In the genomic region with DNA sequence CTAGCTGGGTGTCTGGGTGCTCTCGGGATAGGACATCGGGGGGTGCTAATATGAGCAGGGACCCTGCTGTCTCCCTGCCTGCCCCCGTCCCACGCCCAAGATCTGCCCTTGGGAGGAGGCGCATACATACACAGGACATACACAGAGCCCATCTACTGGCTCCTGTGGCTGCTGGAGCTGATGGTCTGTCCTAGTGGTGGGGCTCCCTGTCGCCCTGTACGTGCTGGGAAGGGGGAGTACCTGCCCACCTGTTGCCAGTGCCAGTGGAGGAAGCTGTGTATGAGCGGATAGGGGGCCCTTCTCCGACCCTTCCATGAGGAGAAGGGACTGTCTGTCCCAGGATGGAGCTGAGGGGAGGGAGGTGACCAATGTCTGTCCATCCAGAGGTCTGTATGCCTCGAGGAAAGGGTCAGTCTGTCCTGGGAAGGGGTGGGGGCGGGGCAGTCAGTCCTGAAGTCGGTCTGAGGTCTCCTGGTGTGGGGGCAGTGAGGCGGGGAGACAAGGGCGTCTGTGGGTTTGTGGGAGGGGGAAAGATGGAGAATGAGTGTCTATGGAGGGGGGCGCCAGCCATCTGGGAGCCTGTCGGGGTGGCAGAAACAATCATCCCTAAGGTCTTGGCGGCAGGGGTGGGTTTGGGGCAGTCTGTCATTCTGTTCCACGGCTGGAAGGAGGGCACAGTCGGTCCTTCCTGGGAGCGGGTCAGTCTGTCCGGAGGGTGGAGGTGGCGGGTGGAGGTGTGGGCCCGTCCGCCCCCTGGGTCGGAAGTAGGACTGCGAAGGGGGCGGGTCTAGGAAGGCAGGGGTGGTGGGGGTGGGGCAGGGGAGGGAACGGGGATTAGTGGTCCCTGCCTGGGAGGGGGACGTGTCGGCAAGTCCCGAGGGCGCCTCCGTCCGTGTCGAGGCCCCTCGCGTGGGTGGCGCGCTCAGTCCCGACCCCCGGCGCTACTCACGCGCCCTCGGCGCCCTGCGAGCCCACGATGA, we compare ENCODE assay signal across 1 cellular context.
TF ChIP-seq lines count a peak whose summit lies in the region.

No MANE protein-coding gene starts in this region.

TF ChIP-seq in A549, 52 proteins besides CTCF, POLR2A, EP300 and RAD21 (continued from another document):
- TF ChIP-seq BCL3 (IDR thresholded peaks at IDR 0.05): no peak
- TF ChIP-seq HEYL (CRISPR knock-in tag; IDR thresholded peaks at IDR 0.05): no peak
- TF ChIP-seq RCOR1 (IDR thresholded peaks at IDR 0.05; ENCODE audit: low read depth, low read length): no peak
- no peak for TF ChIP-seq MAZ (IDR thresholded peaks at IDR 0.05; ENCODE audit: borderline replicate concordance, low read depth, low read length)
- no peak for TF ChIP-seq CHD4 (IDR thresholded peaks at IDR 0.05; ENCODE audit: borderline replicate concordance)
- TF ChIP-seq, protein P1, sequence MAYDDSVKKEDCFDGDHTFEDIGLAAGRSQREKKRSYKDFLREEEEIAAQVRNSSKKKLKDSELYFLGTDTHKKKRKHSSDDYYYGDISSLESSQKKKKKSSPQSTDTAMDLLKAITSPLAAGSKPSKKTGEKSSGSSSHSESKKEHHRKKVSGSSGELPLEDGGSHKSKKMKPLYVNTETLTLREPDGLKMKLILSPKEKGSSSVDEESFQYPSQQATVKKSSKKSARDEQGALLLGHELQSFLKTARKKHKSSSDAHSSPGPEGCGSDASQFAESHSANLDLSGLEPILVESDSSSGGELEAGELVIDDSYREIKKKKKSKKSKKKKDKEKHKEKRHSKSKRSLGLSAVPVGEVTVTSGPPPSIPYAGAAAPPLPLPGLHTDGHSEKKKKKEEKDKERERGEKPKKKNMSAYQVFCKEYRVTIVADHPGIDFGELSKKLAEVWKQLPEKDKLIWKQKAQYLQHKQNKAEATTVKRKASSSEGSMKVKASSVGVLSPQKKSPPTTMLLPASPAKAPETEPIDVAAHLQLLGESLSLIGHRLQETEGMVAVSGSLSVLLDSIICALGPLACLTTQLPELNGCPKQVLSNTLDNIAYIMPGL (CRISPR knock-in tag; IDR thresholded peaks at IDR 0.05; ENCODE audit: borderline replicate concordance): no peak
- TF ChIP-seq ZC3H11A (IDR thresholded peaks at IDR 0.05): no peak
- no peak for TF ChIP-seq EHMT2 (IDR thresholded peaks at IDR 0.05; ENCODE audit: low read depth)
